In genomic region chr12:45075575-45076282, GRCh38 we compare ENCODE assay signal across 3 cellular contexts.
TF ChIP-seq lines count a peak whose summit lies in the region.

No MANE protein-coding gene starts in this region.

TF ChIP-seq in SK-N-SH treated with all-trans-retinoic acid at 6 μM for 48 hours, 23 proteins besides CTCF, POLR2A, EP300 and RAD21 (continued from another document):
- TF ChIP-seq, protein P1, sequence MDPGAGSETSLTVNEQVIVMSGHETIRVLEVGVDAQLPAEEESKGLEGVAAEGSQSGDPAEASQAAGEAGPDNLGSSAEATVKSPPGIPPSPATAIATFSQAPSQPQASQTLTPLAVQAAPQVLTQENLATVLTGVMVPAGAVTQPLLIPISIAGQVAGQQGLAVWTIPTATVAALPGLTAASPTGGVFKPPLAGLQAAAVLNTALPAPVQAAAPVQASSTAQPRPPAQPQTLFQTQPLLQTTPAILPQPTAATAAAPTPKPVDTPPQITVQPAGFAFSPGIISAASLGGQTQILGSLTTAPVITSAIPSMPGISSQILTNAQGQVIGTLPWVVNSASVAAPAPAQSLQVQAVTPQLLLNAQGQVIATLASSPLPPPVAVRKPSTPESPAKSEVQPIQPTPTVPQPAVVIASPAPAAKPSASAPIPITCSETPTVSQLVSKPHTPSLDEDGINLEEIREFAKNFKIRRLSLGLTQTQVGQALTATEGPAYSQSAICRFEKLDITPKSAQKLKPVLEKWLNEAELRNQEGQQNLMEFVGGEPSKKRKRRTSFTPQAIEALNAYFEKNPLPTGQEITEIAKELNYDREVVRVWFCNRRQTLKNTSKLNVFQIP (CRISPR knock-in tag; IDR thresholded peaks at IDR 0.05; ENCODE audit: borderline replicate concordance, low read depth), result no peak
- TF ChIP-seq, protein P2, sequence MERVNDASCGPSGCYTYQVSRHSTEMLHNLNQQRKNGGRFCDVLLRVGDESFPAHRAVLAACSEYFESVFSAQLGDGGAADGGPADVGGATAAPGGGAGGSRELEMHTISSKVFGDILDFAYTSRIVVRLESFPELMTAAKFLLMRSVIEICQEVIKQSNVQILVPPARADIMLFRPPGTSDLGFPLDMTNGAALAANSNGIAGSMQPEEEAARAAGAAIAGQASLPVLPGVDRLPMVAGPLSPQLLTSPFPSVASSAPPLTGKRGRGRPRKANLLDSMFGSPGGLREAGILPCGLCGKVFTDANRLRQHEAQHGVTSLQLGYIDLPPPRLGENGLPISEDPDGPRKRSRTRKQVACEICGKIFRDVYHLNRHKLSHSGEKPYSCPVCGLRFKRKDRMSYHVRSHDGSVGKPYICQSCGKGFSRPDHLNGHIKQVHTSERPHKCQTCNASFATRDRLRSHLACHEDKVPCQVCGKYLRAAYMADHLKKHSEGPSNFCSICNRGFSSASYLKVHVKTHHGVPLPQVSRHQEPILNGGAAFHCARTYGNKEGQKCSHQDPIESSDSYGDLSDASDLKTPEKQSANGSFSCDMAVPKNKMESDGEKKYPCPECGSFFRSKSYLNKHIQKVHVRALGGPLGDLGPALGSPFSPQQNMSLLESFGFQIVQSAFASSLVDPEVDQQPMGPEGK (CRISPR knock-in tag; IDR thresholded peaks at IDR 0.05; ENCODE audit: borderline replicate concordance), result no peak
- TF ChIP-seq RARB (CRISPR knock-in tag; IDR thresholded peaks at IDR 0.05), result no peak

TF ChIP-seq in SK-N-SH, 30 proteins besides CTCF, POLR2A, EP300 and RAD21:
- no peak for TF ChIP-seq REST (IDR thresholded peaks at IDR 0.05; ENCODE audit: low read depth, low read length)
- no peak for TF ChIP-seq TEAD4 (IDR thresholded peaks at IDR 0.05; ENCODE audit: borderline replicate concordance, insufficient read depth)
- TF ChIP-seq GATA2 (CRISPR knock-in tag; IDR thresholded peaks at IDR 0.05), result no peak
- no peak for TF ChIP-seq RFX5 (IDR thresholded peaks at IDR 0.05; ENCODE audit: low read length)
- TF ChIP-seq MXI1 (IDR thresholded peaks at IDR 0.05; ENCODE audit: low read depth, low read length), result no peak
- no peak for TF ChIP-seq RCOR1 (IDR thresholded peaks at IDR 0.05; ENCODE audit: low read length)
- TF ChIP-seq CHD2 (IDR thresholded peaks at IDR 0.05; ENCODE audit: low read length, partially characterized antibody), result no peak
- no peak for TF ChIP-seq JUND (IDR thresholded peaks at IDR 0.05)
- TF ChIP-seq TAF1 (IDR thresholded peaks at IDR 0.05; ENCODE audit: borderline replicate concordance, low read depth, low read length), result no peak
- no peak for TF ChIP-seq FOSL2 (IDR thresholded peaks at IDR 0.05; ENCODE audit: borderline replicate concordance, low read depth)

TF ChIP-seq in WTC11, 78 proteins besides CTCF, POLR2A, EP300 and RAD21 (continued from another document):
- no peak for TF ChIP-seq ZBTB43 (CRISPR knock-in tag; IDR thresholded peaks at IDR 0.05)
- TF ChIP-seq ETV6 (CRISPR knock-in tag; IDR thresholded peaks at IDR 0.05), result no peak
- no peak for TF ChIP-seq ATF1 (CRISPR knock-in tag; IDR thresholded peaks at IDR 0.05)
- TF ChIP-seq, protein P3, sequence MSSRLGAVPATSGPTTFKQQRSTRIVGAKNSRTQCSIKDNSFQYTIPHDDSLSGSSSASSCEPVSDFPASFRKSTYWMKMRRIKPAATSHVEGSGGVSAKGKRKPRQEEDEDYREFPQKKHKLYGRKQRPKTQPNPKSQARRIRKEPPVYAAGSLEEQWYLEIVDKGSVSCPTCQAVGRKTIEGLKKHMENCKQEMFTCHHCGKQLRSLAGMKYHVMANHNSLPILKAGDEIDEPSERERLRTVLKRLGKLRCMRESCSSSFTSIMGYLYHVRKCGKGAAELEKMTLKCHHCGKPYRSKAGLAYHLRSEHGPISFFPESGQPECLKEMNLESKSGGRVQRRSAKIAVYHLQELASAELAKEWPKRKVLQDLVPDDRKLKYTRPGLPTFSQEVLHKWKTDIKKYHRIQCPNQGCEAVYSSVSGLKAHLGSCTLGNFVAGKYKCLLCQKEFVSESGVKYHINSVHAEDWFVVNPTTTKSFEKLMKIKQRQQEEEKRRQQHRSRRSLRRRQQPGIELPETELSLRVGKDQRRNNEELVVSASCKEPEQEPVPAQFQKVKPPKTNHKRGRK (CRISPR knock-in tag; IDR thresholded peaks at IDR 0.05; ENCODE audit: borderline replicate concordance), result no peak
- no peak for TF ChIP-seq PREB (CRISPR knock-in tag; IDR thresholded peaks at IDR 0.05; ENCODE audit: borderline replicate concordance)
